1 cellular context compared by ENCODE assay signal in genomic region chr2:11022874-11023273, GRCh38.
TF ChIP-seq lines count a peak whose summit lies in the region.

No MANE protein-coding gene starts in this region.

TF ChIP-seq in Ishikawa, 13 proteins besides CTCF, POLR2A, EP300 and RAD21 (continued from another document):
- TF ChIP-seq ZBTB7A (IDR thresholded peaks at IDR 0.05; ENCODE audit: low read depth), result no peak
